22 cellular contexts compared by ENCODE assay signal in genomic region chr10:131195116-131195515, GRCh38.
"Had no signal": no experiment of that assay in that cellular context is flagged by ENCODE, and none has a peak within 500 bp of the region (broad histone marks: within the 10 kb centered on the region; RNA-seq: fewer than 3 reads in every experiment).

No MANE protein-coding gene starts in this region.

- H3K36me3 Mint-ChIP-seq: naive thymus-derived CD4-positive, alpha-beta T cell had no signal

- H3K9me3 ChIP-seq: body of pancreas, lower lobe of right lung, thoracic aorta, upper lobe of left lung had no signal

- DNase-seq: activated CD4-positive, alpha-beta memory T cell treated with anti-CD3 and anti-CD28 coated beads, Interleukin-2, amount 10 ng/mL, durations not matched to agents 7 days and 5 days; activated CD4-positive, alpha-beta T cell treated with anti-CD3 and anti-CD28 coated beads, Interleukin-2, amount 10 ng/mL, durations not matched to agents 24 days and 14 days; activated naive CD4-positive, alpha-beta T cell treated with anti-CD3 and anti-CD28 coated beads, Interleukin-2, amount 50 U/mL, for 16 hours; activated naive CD8-positive, alpha-beta T cell treated with anti-CD3 and anti-CD28 coated beads, Interleukin-2, amount 50 U/mL, for 24 hours; activated T-cell treated with anti-CD3 and anti-CD28 coated beads, Interleukin-2, amount 50 U/mL, for 4 hours; body of pancreas; effector CD8-positive, alpha-beta T cell; erythroblast; foreskin fibroblast; lower lobe of right lung; mesendoderm; naive thymus-derived CD4-positive, alpha-beta T cell; retina; stimulated activated CD4-positive, alpha-beta T cell treated with anti-CD3 and anti-CD28 coated beads, Interleukin-4, amount 100 ng/mL, for 1 hour; stimulated activated naive CD4-positive, alpha-beta T cell had no signal

- H3K27me3 ChIP-seq: body of pancreas, cardiac muscle cell, upper lobe of left lung had no signal

- ATAC-seq: activated CD4-positive, CD25-positive, alpha-beta regulatory T cell treated with anti-CD3 and anti-CD28 coated beads, Interleukin-2, amount 50 U/mL, for 24 hours; activated naive CD8-positive, alpha-beta T cell treated with anti-CD3 and anti-CD28 coated beads, Interleukin-2, amount 50 U/mL, for 24 hours; activated T-cell treated with anti-CD3 and anti-CD28 coated beads, Interleukin-2, amount 50 U/mL, for 4 hours; body of pancreas; naive thymus-derived CD4-positive, alpha-beta T cell had no signal

- H3K4me1 ChIP-seq: body of pancreas, lower lobe of right lung, upper lobe of left lung had no signal

- H3K9me3 Mint-ChIP-seq: activated CD4-positive, alpha-beta memory T cell treated with anti-CD3 and anti-CD28 coated beads, Interleukin-2, amount 10 ng/mL, durations not matched to agents 7 days and 5 days; activated CD4-positive, alpha-beta T cell treated with anti-CD3 and anti-CD28 coated beads, Interleukin-2, amount 10 ng/mL, durations not matched to agents 24 days and 14 days; neural crest cell had no signal

- H3K4me1 Mint-ChIP-seq: activated CD4-positive, alpha-beta memory T cell treated with anti-CD3 and anti-CD28 coated beads, Interleukin-2, amount 10 ng/mL, durations not matched to agents 7 days and 5 days; activated CD4-positive, alpha-beta T cell treated with anti-CD3 and anti-CD28 coated beads, Interleukin-2, amount 10 ng/mL, durations not matched to agents 24 days and 14 days; activated naive CD8-positive, alpha-beta T cell treated with anti-CD3 and anti-CD28 coated beads, Interleukin-2, amount 50 U/mL, for 24 hours; naive thymus-derived CD4-positive, alpha-beta T cell had no signal

- H3K4me3 ChIP-seq: body of pancreas, cardiac muscle cell, lower lobe of right lung, thoracic aorta, upper lobe of left lung had no signal

- H3K27ac ChIP-seq: body of pancreas, cardiac muscle cell, lower lobe of right lung, thoracic aorta, upper lobe of left lung, VCaP had no signal

- H3K27ac Mint-ChIP-seq: activated CD4-positive, alpha-beta memory T cell treated with anti-CD3 and anti-CD28 coated beads, Interleukin-2, amount 10 ng/mL, durations not matched to agents 7 days and 5 days; activated CD4-positive, alpha-beta T cell treated with anti-CD3 and anti-CD28 coated beads, Interleukin-2, amount 10 ng/mL, durations not matched to agents 24 days and 14 days; activated naive CD8-positive, alpha-beta T cell treated with anti-CD3 and anti-CD28 coated beads, Interleukin-2, amount 50 U/mL, for 24 hours; dendritic cell treated with granulocyte-macrophage colony-stimulating factor and Interleukin-4, amounts not matched to agents 40 ng/mL and 50 ng/mL, for 4 days; naive thymus-derived CD4-positive, alpha-beta T cell had no signal

- H3K27me3 Mint-ChIP-seq: activated CD4-positive, alpha-beta memory T cell treated with anti-CD3 and anti-CD28 coated beads, Interleukin-2, amount 10 ng/mL, durations not matched to agents 7 days and 5 days; activated CD4-positive, alpha-beta T cell treated with anti-CD3 and anti-CD28 coated beads, Interleukin-2, amount 10 ng/mL, durations not matched to agents 24 days and 14 days; dendritic cell treated with granulocyte-macrophage colony-stimulating factor and Interleukin-4, amounts not matched to agents 40 ng/mL and 50 ng/mL, for 4 days had no signal

- H3K36me3 ChIP-seq: cardiac muscle cell, lower lobe of right lung, thoracic aorta, upper lobe of left lung had no signal

- H3K4me3 Mint-ChIP-seq: activated CD4-positive, alpha-beta memory T cell treated with anti-CD3 and anti-CD28 coated beads, Interleukin-2, amount 10 ng/mL, durations not matched to agents 7 days and 5 days; activated CD4-positive, alpha-beta T cell treated with anti-CD3 and anti-CD28 coated beads, Interleukin-2, amount 10 ng/mL, durations not matched to agents 24 days and 14 days; activated naive CD8-positive, alpha-beta T cell treated with anti-CD3 and anti-CD28 coated beads, Interleukin-2, amount 50 U/mL, for 24 hours; activated T-cell treated with anti-CD3 and anti-CD28 coated beads, Interleukin-2, amount 50 U/mL, for 4 hours; dendritic cell treated with granulocyte-macrophage colony-stimulating factor and Interleukin-4, amounts not matched to agents 40 ng/mL and 50 ng/mL, for 4 days; naive thymus-derived CD4-positive, alpha-beta T cell; neural crest cell had no signal
